In the genomic region with DNA sequence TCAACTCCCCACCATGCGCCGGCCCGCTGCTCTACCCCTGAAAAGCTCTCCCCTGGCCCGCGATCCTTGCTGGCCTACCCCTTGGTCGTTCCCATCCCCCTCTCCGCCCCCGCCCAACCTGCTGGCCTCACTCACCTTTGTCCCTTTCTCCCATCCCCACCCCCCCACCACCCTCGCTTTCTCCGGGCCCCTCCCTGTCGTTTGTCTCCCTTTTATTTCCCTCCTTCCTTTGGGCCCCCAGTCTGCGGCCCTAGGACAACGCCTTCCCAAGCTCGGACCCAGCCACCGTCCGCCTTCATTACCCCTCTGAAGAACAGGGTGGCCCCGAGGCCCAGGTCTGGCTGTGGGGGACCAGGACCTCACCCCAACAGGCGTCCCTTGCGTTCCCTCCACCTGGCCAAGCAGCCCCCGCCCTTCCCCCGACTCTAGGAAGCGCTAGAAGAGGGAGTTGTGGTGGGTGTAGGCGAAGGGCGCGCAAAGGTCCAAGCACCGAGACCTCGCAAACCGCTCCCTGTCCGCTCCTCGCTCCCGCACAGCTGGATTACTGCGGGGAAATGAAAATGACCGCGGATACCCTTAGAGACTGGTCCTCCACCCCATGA, we compare ENCODE assay signal across 6 cellular contexts. TPM values are rescaled to one million over a fixed set of nuclear protein-coding genes. Genes with fewer than 3 reads are reported as not detected.
DNase-seq lines count a peak whose midpoint lies in the region; TF ChIP-seq lines count a peak whose summit lies in the region.

No MANE protein-coding gene starts in this region.

- H3K36me3 Mint-ChIP-seq in HFFc6 (ENCODE audit: low read depth): no peaks in the 10 kb centered on the region

- no peaks in the 10 kb centered on the region for H3K9me3 Mint-ChIP-seq in HFFc6

- H3K9me3 ChIP-seq in parathyroid adenoma (ENCODE audit: control insufficient read depth, low read length): no peaks in the 10 kb centered on the region
- H3K9me3 ChIP-seq in MG63: no peaks in the 10 kb centered on the region

- H3K4me1 ChIP-seq in parathyroid adenoma: peaks cover 15% of the 10 kb centered on the region

- H3K27me3 ChIP-seq in dorsolateral prefrontal cortex (peaks cover 0 to 22% (median 0%) of the 10 kb centered on the region in 45 donors), parathyroid adenoma (ENCODE audit: control insufficient read depth, insufficient read depth, low read length) (no peaks in the 10 kb centered on the region), MG63 (no peaks in the 10 kb centered on the region)

- peak overlapping the region; percentile 83; the same call in 1 of the 2 replicates for H3K4me3 Mint-ChIP-seq in HFFc6

- peak overlapping the region; percentile 84 for H3K27ac Mint-ChIP-seq in HFFc6

- DNase-seq in HFFc6 (no peak), dorsolateral prefrontal cortex (no peak), NOMO-1 treated with DMSO at 0.1 percent for 48 hours (lab: John Stamatoyannopoulos, UW; ENCODE audit: unreplicated experiment) (no peak), DMS 273 (lab: John Stamatoyannopoulos, UW; ENCODE audit: unreplicated experiment) (no peak), MG63 (no peak)

- no peak overlapping the region for H3K9ac ChIP-seq in parathyroid adenoma

- H3K36me3 ChIP-seq in parathyroid adenoma (ENCODE audit: control insufficient read depth, insufficient read depth, low read length) (no peaks in the 10 kb centered on the region), MG63 (no peaks in the 10 kb centered on the region)

- peak overlapping the region; percentile 67 for H3K4me2 ChIP-seq in parathyroid adenoma (ENCODE audit: low read length)

- H3K4me1 Mint-ChIP-seq in HFFc6 (ENCODE audit: low read depth): peaks cover 62% of the 10 kb centered on the region

- H3K4me3 ChIP-seq in dorsolateral prefrontal cortex: peak overlapping the region in 57 of 59 donors; percentile 8 to 71 (median 48)
- no peak overlapping the region for H3K4me3 ChIP-seq in parathyroid adenoma (ENCODE audit: low read depth, low read length)
- H3K4me3 ChIP-seq in MG63: no peak overlapping the region

- H3K27me3 Mint-ChIP-seq in HFFc6 (ENCODE audit: insufficient read depth): no peaks in the 10 kb centered on the region

- peak overlapping the region in 8 of 59 donors; percentile 12 to 52 (median 40) for H3K27ac ChIP-seq in dorsolateral prefrontal cortex
- H3K27ac ChIP-seq in parathyroid adenoma: no peak overlapping the region

- H3K79me2 ChIP-seq in parathyroid adenoma: no peaks in the 10 kb centered on the region

- H2AFZ ChIP-seq in parathyroid adenoma: peak overlapping the region; percentile 89

- intact Hi-C loops in dorsolateral prefrontal cortex (cut with DNase I): loop anchor here (2.0 to 10.0 kb wide), 2 partner anchors 31 to 237 kb away; partner anchors contain the start of gene DAD1 (in 1 of the 2)

- TF ChIP-seq CTCF in HFFc6 (IDR thresholded peaks at IDR 0.05): no peak
- no peak for TF ChIP-seq CTCF in dorsolateral prefrontal cortex (IDR thresholded peaks at IDR 0.05 in 54 of 56, conservative IDR thresholded peaks at IDR 0.05 in 2 of 56; ENCODE audit: low read depth in 1 of 56, partially characterized antibody in 56 of 56)
- TF ChIP-seq CTCF in parathyroid adenoma (IDR thresholded peaks at IDR 0.05): no peak

RNA-seq across cellular contexts. Expression of gene SLC7A7, which starts 6.9 kb away (rescaled TPM):
- 1 to 10 TPM in 1 of 6 experiments, under 1 TPM in 5; 0.31 to 1.3 (median 0.56) TPM for total RNA-seq in HFFc6 (2021; fragmentation: NEBNext Ultra II Directional; extraction: Animal tissue kit (Norgen Biotek cat#: 25700))
- 10 to 100 TPM in 4 of 120 experiments, 1 to 10 TPM in 115, under 1 TPM in 1; 1.00 to 12.6 (median 3.5) TPM for total RNA-seq in dorsolateral prefrontal cortex
- total RNA-seq in MG63 (2014; rRNA removed; shearing (Covaris generic); ENCODE audit: low replicate concordance): 4.0 TPM in 1 of 2 replicates, not detected in the other

RNA-seq across cellular contexts. Expression of gene MRPL52, which starts 7.6 kb away (rescaled TPM):
- total RNA-seq in HFFc6 (2021; fragmentation: NEBNext Ultra II Directional; extraction: Animal tissue kit (Norgen Biotek cat#: 25700)): 100 to 1,000 TPM; 135 to 195 (median 167) TPM
- 10 to 100 TPM; 37.4 to 83.2 (median 56.3) TPM for total RNA-seq in dorsolateral prefrontal cortex
- total RNA-seq in MG63 (2014; rRNA removed; shearing (Covaris generic); ENCODE audit: low replicate concordance): 22.1 and 92.8 TPM in 2 replicates

RNA-seq across cellular contexts. Expression of gene MMP14, which starts 14.3 kb away (rescaled TPM):
- total RNA-seq in HFFc6 (2021; fragmentation: NEBNext Ultra II Directional; extraction: Animal tissue kit (Norgen Biotek cat#: 25700)): 100 to 1,000 TPM; 284 to 322 (median 298) TPM
- total RNA-seq in dorsolateral prefrontal cortex: 10 to 100 TPM in 49 of 120 experiments, 1 to 10 TPM in 71; 2.9 to 29.5 (median 9.1) TPM
- total RNA-seq in MG63 (2014; rRNA removed; shearing (Covaris generic); ENCODE audit: low replicate concordance): 85.2 and 124 TPM in 2 replicates

RNA-seq across cellular contexts. Expression of gene LRP10, which starts 49.4 kb away (rescaled TPM):
- total RNA-seq in HFFc6 (2021; fragmentation: NEBNext Ultra II Directional; extraction: Animal tissue kit (Norgen Biotek cat#: 25700)): 100 to 1,000 TPM; 168 to 226 (median 186) TPM
- 10 to 100 TPM; 15.6 to 75.0 (median 31.2) TPM for total RNA-seq in dorsolateral prefrontal cortex
- 6.4 and 21.9 TPM in 2 replicates for total RNA-seq in MG63 (2014; rRNA removed; shearing (Covaris generic); ENCODE audit: low replicate concordance)

RNA-seq across cellular contexts. Expression of gene OXA1L, which starts 55.6 kb away (rescaled TPM):
- 100 to 1,000 TPM in 2 of 6 experiments, 10 to 100 TPM in 4; 87.1 to 108 (median 92.9) TPM for total RNA-seq in HFFc6 (2021; fragmentation: NEBNext Ultra II Directional; extraction: Animal tissue kit (Norgen Biotek cat#: 25700))
- 10 to 100 TPM; 33.8 to 82.0 (median 55.8) TPM for total RNA-seq in dorsolateral prefrontal cortex
- total RNA-seq in MG63 (2014; rRNA removed; shearing (Covaris generic); ENCODE audit: low replicate concordance): 47.3 and 67.5 TPM in 2 replicates

Comparison
In these comparisons a context has a peak if more than half of its experiments do, and no peak if none do; other contexts are left out.
1. H3K4me3 ChIP-seq: peak in dorsolateral prefrontal cortex (57 of 59); none in parathyroid adenoma (single experiment) and MG63 (single experiment).